24 cellular contexts compared by ENCODE assay signal in the genomic region with DNA sequence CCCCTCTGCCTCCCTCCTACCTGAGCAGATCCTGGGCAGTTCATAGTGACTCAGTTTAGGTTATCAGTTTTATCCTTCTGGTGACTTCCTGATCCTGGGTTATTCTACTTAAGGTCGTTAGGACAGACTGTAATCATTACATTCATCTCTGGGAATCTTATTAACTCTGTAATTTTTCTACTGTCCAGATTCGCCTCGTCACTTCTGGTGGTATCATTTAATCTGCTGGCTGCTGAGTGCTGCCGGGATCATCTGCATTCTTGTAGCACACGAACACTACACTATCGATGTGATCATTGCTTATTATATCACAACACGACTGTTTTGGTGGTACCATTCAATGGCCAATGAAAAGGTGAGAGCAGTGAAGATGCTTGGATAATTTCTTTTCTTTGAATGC. TPM values are rescaled to one million over a fixed set of nuclear protein-coding genes. Genes with fewer than 3 reads are reported as not detected.
DNase-seq lines count a peak whose midpoint lies in the region; FAIRE-seq and TF ChIP-seq lines count a peak whose summit lies in the region.
"Had no signal": no experiment of that assay in that cellular context is flagged by ENCODE, and none has a peak within 500 bp of the region (broad histone marks: within the 10 kb centered on the region; RNA-seq: fewer than 3 reads in every experiment).

No MANE protein-coding gene starts in this region.

- no peak overlapping the region; the same call in 1 of the 2 replicates for H3K18ac ChIP-seq in H1 (ENCODE audit: extremely low read depth, low read length)

- no peak for FAIRE-seq in H1 (lab: Jason Lieb, UNC)
- FAIRE-seq: A549, GM12878, GM12892, GM18507 had no signal

- no peaks in the 10 kb centered on the region for H3K79me1 ChIP-seq in H1 (ENCODE audit: low read depth, low read length)

- no peaks in the 10 kb centered on the region for H3K79me2 ChIP-seq in H1 (ENCODE audit: control insufficient read depth in 1 of 2, insufficient read depth in 2 of 2, low read length in 2 of 2)

- intact Hi-C loops in Calu3 (cut with micrococcal nuclease; ENCODE audit: unreplicated experiment): no loop called here

- H3K9me3 ChIP-seq in H1 (ENCODE audit: insufficient read depth in 2 of 2, low read depth in 1 of 2, low read length in 1 of 2): 0 out of 4 replicates have a peak, but pooled peaks cover 0 to 4% of the 10 kb centered on the region in 2 experiments
- H3K9me3 ChIP-seq: A549, Caco-2 had no signal

- no peaks in the 10 kb centered on the region for H3K27me3 ChIP-seq in H1 (replicated peaks in 1 of 4; ENCODE audit: control insufficient read depth in 3 of 4, extremely low read depth in 1 of 4, insufficient read depth in 3 of 4, low read length in 3 of 4)
- H3K27me3 ChIP-seq: BLaER1 treated with 17β-estradiol and CSF1 and Interleukin-3, amounts not matched to agents 10 nM and 100 nM had no signal

- H3K4me1 ChIP-seq in H1 (replicated peaks in 1 of 4; ENCODE audit: control insufficient read depth in 3 of 4, insufficient read depth in 4 of 4, low read length in 3 of 4): peaks cover 0 to 15% (median 0%) of the 10 kb centered on the region in 4 experiments; a peak in 2 of 7 replicates
- H3K4me1 ChIP-seq: A549; BLaER1 treated with 17β-estradiol and CSF1 and Interleukin-3, amounts not matched to agents 10 nM and 100 nM; Caco-2 had no signal

- H3K9me3 Mint-ChIP-seq in Calu3 (ENCODE audit: low read depth, unreplicated experiment): peaks cover 2% of the 10 kb centered on the region
- H3K9me3 Mint-ChIP-seq: CD4-positive, alpha-beta T cell had no signal

- CTCF ChIA-PET in Calu3 (lab: Charles Lee) (no interaction called here), H1 (lab: Charles Lee; ENCODE audit: partially characterized antibody) (interaction anchor here (0.7 to 5.2 kb wide), 4 partner anchors 149 to 168 kb away, joined by 3 to 38 read pairs (median 4); no protein-coding TSS in a partner anchor)

- no peak overlapping the region for H3K4me3 Mint-ChIP-seq in Calu3 (ENCODE audit: low read depth, unreplicated experiment)
- H3K4me3 Mint-ChIP-seq: B cell; CD4-positive, alpha-beta T cell; CD8-positive, alpha-beta T cell had no signal

- peak overlapping the region; percentile 29 for H3K4ac ChIP-seq in H1 (replicated peaks; ENCODE audit: insufficient read length, low read depth, low read length)

- no peak overlapping the region for H2BK120ac ChIP-seq in H1 (replicated peaks; ENCODE audit: low read depth, low read length)

- BruUV-seq in Calu3 (replicated peaks; lab: Mats Ljungman, UMichigan): no TSS peak

- TF ChIP-seq RAD21 in H1 (IDR thresholded peaks at IDR 0.05 in 1 of 2, conservative IDR thresholded peaks at IDR 0.05 in 1 of 2; ENCODE audit: low read depth in 2 of 2, low read length in 2 of 2): no peak

- H2AFZ ChIP-seq in H1 (ENCODE audit: low read length): no peak overlapping the region

- 93% methylated on average over 7 of the region's 7 CpGs; no CpG with 5 or more reads in 1 of the 2 experiments for WGBS in H1 (ENCODE audit: extremely low coverage in 1 of 2, insufficient coverage in 1 of 2, insufficient read length in 1 of 2, insufficient replicate concordance in 2 of 2, low coverage in 1 of 2, low lambda C conversion rate in 2 of 2, missing lambda C conversion rate in 1 of 2), 2 experiments

- H3K27ac Mint-ChIP-seq in Calu3 (ENCODE audit: unreplicated experiment): peak overlapping the region; percentile 34
- H3K27ac Mint-ChIP-seq: B cell; CD4-positive, alpha-beta T cell; CD8-positive, alpha-beta T cell had no signal

- no peak for TF ChIP-seq EP300 in H1 (IDR thresholded peaks at IDR 0.05; ENCODE audit: borderline replicate concordance in 1 of 2, low read depth in 2 of 2, low read length in 2 of 2)

- H3K14ac ChIP-seq in H1 (ENCODE audit: insufficient read length): no peak overlapping the region

- no peak overlapping the region for H2AK5ac ChIP-seq in H1 (ENCODE audit: low read depth, low read length)

- H3K27me3 Mint-ChIP-seq in Calu3 (ENCODE audit: unreplicated experiment): no peaks in the 10 kb centered on the region
- H3K27me3 Mint-ChIP-seq: CD4-positive, alpha-beta T cell had no signal

- peaks cover 31% of the 10 kb centered on the region for H3K36me3 Mint-ChIP-seq in Calu3 (ENCODE audit: insufficient read depth, unreplicated experiment)
- H3K36me3 Mint-ChIP-seq: CD8-positive, alpha-beta T cell had no signal

- no peak overlapping the region for H3K27ac ChIP-seq in H1 (ENCODE audit: low read depth, low read length)
- H3K27ac ChIP-seq: 22Rv1; A549; BLaER1 treated with 17β-estradiol and CSF1 and Interleukin-3, amounts not matched to agents 10 nM and 100 nM; C4-2B had no signal

- DNase-seq in NCI-H82 (lab: John Stamatoyannopoulos, UW): peak; percentile 19
- no peak for DNase-seq in NCI-H82 treated with DMSO at 0.1 percent for 48 hours (lab: John Stamatoyannopoulos, UW; ENCODE audit: unreplicated experiment)
- no peak for DNase-seq in Calu3
- no peak for DNase-seq in H1 (ENCODE audit: low read depth in 1 of 2, low spot score in 2 of 2)
- no peak for DNase-seq in retina
- DNase-seq: AML-193; Caco-2; CD4-positive, alpha-beta T cell; CD8-positive, alpha-beta T cell; DMS 273 treated with DMSO at 0.1 percent for 48 hours; DMS153; DMS53; DMS79; DND-41; EL; GDM1 had no signal

- H3K4me1 Mint-ChIP-seq in Calu3 (ENCODE audit: low read depth, unreplicated experiment): no peaks in the 10 kb centered on the region

- no peak overlapping the region for H3K9ac ChIP-seq in H1 (replicated peaks in 1 of 4; ENCODE audit: extremely low read depth in 1 of 4, low read depth in 3 of 4, low read length in 3 of 4)
- H3K9ac ChIP-seq: BLaER1 treated with 17β-estradiol and CSF1 and Interleukin-3, amounts not matched to agents 10 nM and 100 nM had no signal

- no peak overlapping the region for H3K56ac ChIP-seq in H1 (replicated peaks; ENCODE audit: insufficient read length, low read depth, low read length)

- no peaks in the 10 kb centered on the region for H3K23me2 ChIP-seq in H1 (ENCODE audit: low read depth, low read length)

- no peak overlapping the region for H2BK5ac ChIP-seq in H1 (ENCODE audit: low read depth, low read length)

- no peak overlapping the region for H3K4me3 ChIP-seq in H1 (ENCODE audit: extremely low read depth in 1 of 4, insufficient read depth in 2 of 4, low read depth in 3 of 4, low read length in 4 of 4)
- H3K4me3 ChIP-seq: A549; BLaER1 treated with 17β-estradiol and CSF1 and Interleukin-3, amounts not matched to agents 10 nM and 100 nM; GM12878 had no signal

- H4K5ac ChIP-seq in H1 (ENCODE audit: insufficient read length, low read depth, low read length): no peak overlapping the region

- H3K23ac ChIP-seq in H1 (ENCODE audit: insufficient read length): no peak overlapping the region

- no peak overlapping the region for H2BK20ac ChIP-seq in H1 (ENCODE audit: low read length)

- H4K20me1 ChIP-seq in H1 (replicated peaks in 1 of 2; ENCODE audit: control insufficient read depth in 1 of 2, insufficient read depth in 2 of 2, low read length in 2 of 2): no peaks in the 10 kb centered on the region
- H4K20me1 ChIP-seq: BLaER1 treated with 17β-estradiol and CSF1 and Interleukin-3, amounts not matched to agents 10 nM and 100 nM had no signal

- H2BK15ac ChIP-seq in H1 (ENCODE audit: low read length): no peak overlapping the region

- TF ChIP-seq CTCF in Calu3 (IDR thresholded peaks at IDR 0.05; ENCODE audit: unreplicated experiment): no peak
- no peak for TF ChIP-seq CTCF in H1 (IDR thresholded peaks at IDR 0.05; ENCODE audit: control extremely low read depth in 1 of 3, insufficient read depth in 1 of 3, low read depth in 1 of 3, low read length in 3 of 3)

- no peak overlapping the region for H3K4me2 ChIP-seq in H1 (ENCODE audit: insufficient read depth in 1 of 2, low read depth in 2 of 2, low read length in 2 of 2)
- H3K4me2 ChIP-seq: A549; BLaER1 treated with 17β-estradiol and CSF1 and Interleukin-3, amounts not matched to agents 10 nM and 100 nM had no signal

- no peaks in the 10 kb centered on the region; a peak in 2 of 8 replicates for H3K36me3 ChIP-seq in H1 (ENCODE audit: control insufficient read depth in 2 of 4, insufficient read depth in 4 of 4, low read length in 3 of 4)
- H3K36me3 ChIP-seq: BLaER1 treated with 17β-estradiol and CSF1 and Interleukin-3, amounts not matched to agents 10 nM and 100 nM had no signal

- no peak overlapping the region for H4K91ac ChIP-seq in H1 (replicated peaks; ENCODE audit: insufficient read length, low read length)

- no peak for TF ChIP-seq POLR2A in H1 (IDR thresholded peaks at IDR 0.05; ENCODE audit: control extremely low read depth in 1 of 2, low read depth in 2 of 2, low read length in 2 of 2)

- H2BK12ac ChIP-seq in H1 (ENCODE audit: low read depth, low read length): no peak overlapping the region

- H4K8ac ChIP-seq in H1 (ENCODE audit: extremely low read depth, insufficient read depth, low read length): no peak overlapping the region

- POLR2A ChIA-PET in H1 (lab: Charles Lee; ENCODE audit: partially characterized antibody): interaction anchor here (0.6 kb wide), 1 partner anchor 208 kb away, joined by 3 read pairs; no protein-coding TSS in a partner anchor

TF ChIP-seq in H1, 55 proteins besides CTCF, POLR2A, EP300 and RAD21 (continues in another document):
- TF ChIP-seq POLR2AphosphoS5 (IDR thresholded peaks at IDR 0.05; ENCODE audit: low read depth, low read length): no peak
- TF ChIP-seq BRCA1 (IDR thresholded peaks at IDR 0.05; ENCODE audit: low read depth, low read length): no peak
- no peak for TF ChIP-seq CEBPB (IDR thresholded peaks at IDR 0.05; ENCODE audit: low read depth, low read length)
- no peak for TF ChIP-seq TEAD4 (IDR thresholded peaks at IDR 0.05; ENCODE audit: low read depth, low read length)
- no peak for TF ChIP-seq SIN3A (conservative IDR thresholded peaks at IDR 0.05 in 1 of 2, IDR thresholded peaks at IDR 0.05 in 1 of 2; ENCODE audit: low read depth in 1 of 2, low read length in 2 of 2)
- no peak for TF ChIP-seq MAFK (IDR thresholded peaks at IDR 0.05; ENCODE audit: low read depth, low read length)
- TF ChIP-seq, protein P1, sequence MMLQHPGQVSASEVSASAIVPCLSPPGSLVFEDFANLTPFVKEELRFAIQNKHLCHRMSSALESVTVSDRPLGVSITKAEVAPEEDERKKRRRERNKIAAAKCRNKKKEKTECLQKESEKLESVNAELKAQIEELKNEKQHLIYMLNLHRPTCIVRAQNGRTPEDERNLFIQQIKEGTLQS (IDR thresholded peaks at IDR 0.05; ENCODE audit: insufficient read depth, low read depth, low read length): no peak

RNA-seq across cellular contexts. Expression of a gene that starts 23.0 kb away (rescaled TPM):
- 3.1 and 4.5 TPM in 2 replicates for total RNA-seq in Calu3 (2022)
- total RNA-seq in H1 (2021; fragmentation: NEBNext Ultra II Directional; extraction: Animal tissue kit (Norgen Biotek cat#: 25700)): 5.0 and 5.2 TPM in 2 replicates
- 2.3 and 3.1 TPM in 2 replicates for polyA plus RNA-seq in H1 (2011; rRNA removed)
- 3.4 TPM for polyA plus RNA-seq in H1 (2011; cell fraction: cytosol; rRNA removed)
- 2.7 TPM for polyA plus RNA-seq in H1 (2011; cell fraction: nucleus; rRNA removed)
- polyA plus RNA-seq in H1 (2012, experiment 1 of 2): 3.3 to 4.1 TPM (median 3.6 TPM) in 4 replicates
- polyA plus RNA-seq in H1 (2012, experiment 2 of 2): 1.2 TPM
- 4.8 TPM for polyA plus RNA-seq in H1 (2013, experiment 1 of 2)
- 5.7 TPM for polyA plus RNA-seq in H1 (2013, experiment 2 of 2)
- polyA minus RNA-seq in H1 (2011; rRNA and poly(A)+ RNA removed): 4.6 and 6.1 TPM in 2 replicates
- polyA minus RNA-seq in H1 (2011; cell fraction: cytosol; rRNA and poly(A)+ RNA removed): 5.1 TPM
- polyA minus RNA-seq in H1 (2011; cell fraction: nucleus; rRNA and poly(A)+ RNA removed): 7.8 TPM
